ENCODE assay signal across 26 cellular contexts in the genomic region with DNA sequence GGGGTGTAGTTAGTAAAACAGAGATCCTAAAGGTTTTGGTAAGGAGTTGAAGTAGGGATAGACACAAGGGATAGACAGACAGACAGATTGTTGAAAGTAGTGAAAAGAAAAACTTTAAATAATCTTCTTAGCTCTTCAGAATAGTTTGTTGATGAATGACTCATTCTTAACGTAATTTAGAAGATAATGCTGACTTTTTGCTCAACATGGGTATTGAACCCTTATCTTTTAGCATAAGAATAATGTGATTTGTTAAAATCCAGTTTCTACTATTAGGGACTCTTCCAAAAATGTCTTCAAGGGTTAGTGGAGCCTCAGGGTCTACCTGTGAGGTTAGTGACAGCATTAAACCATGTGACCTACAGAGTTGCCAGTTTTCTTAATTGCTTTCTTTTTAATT.
"Had no signal": no experiment of that assay in that cellular context is flagged by ENCODE, and none has a peak within 500 bp of the region (broad histone marks: within the 10 kb centered on the region; RNA-seq: fewer than 3 reads in every experiment).

No MANE protein-coding gene starts in this region.

- H3K27ac ChIP-seq: left ventricle myocardium inferior, pancreas, prostate gland, skin epidermis, spleen, suprapubic skin, thoracic aorta, tibial artery, upper lobe of right lung had no signal

- H3K4me3 ChIP-seq: left ventricle myocardium inferior, lung, mucosa of descending colon, pancreas, prostate gland, skin epidermis, spleen, suprapubic skin, thoracic aorta, tibial artery, upper lobe of right lung had no signal

- H3K27ac Mint-ChIP-seq: naive thymus-derived CD4-positive, alpha-beta T cell; natural killer cell treated with Interleukin-12 subunit alpha and Interleukin-12 subunit beta and Interleukin-15 and Interleukin-18, amount 100 ng/mL, for 72 hours; stimulated activated effector memory CD8-positive, alpha-beta T cell treated with anti-CD3 and anti-CD28 coated beads, Interleukin-12 subunit alpha, Interleukin-12 subunit beta, amount 100 ng/mL, for 72 hours; stimulated activated naive CD8-positive, alpha-beta T cell treated with anti-CD3 and anti-CD28 coated beads, Interleukin-15, Interleukin-2, amounts not matched to agents 100 ng/mL and 50 ng/mL, for 24 hours had no signal

- H3K4me3 Mint-ChIP-seq: naive thymus-derived CD4-positive, alpha-beta T cell; natural killer cell treated with Interleukin-12 subunit alpha and Interleukin-12 subunit beta and Interleukin-15 and Interleukin-18, amount 100 ng/mL, for 72 hours; neural crest cell; stimulated activated effector memory CD8-positive, alpha-beta T cell treated with anti-CD3 and anti-CD28 coated beads, Interleukin-12 subunit alpha, Interleukin-12 subunit beta, amount 100 ng/mL, for 72 hours; stimulated activated naive CD8-positive, alpha-beta T cell treated with anti-CD3 and anti-CD28 coated beads, Interleukin-15, Interleukin-2, amounts not matched to agents 100 ng/mL and 50 ng/mL, for 24 hours had no signal

- H3K9me3 ChIP-seq: left ventricle myocardium inferior, mucosa of descending colon, pancreas, prostate gland, spleen, suprapubic skin, thoracic aorta, tibial artery, upper lobe of right lung had no signal

- DNase-seq: islet precursor cell; left ventricle myocardium inferior; midbrain; mucosa of descending colon; naive thymus-derived CD4-positive, alpha-beta T cell; nucleus accumbens; pancreas; posterior cingulate gyrus; retina; right cardiac atrium; spleen; stimulated activated CD4-positive, alpha-beta T cell treated with anti-CD3 and anti-CD28 coated beads, Interleukin-4, amount 100 ng/mL, for 24 hours; stimulated activated naive CD4-positive, alpha-beta T cell; tibial artery; trophoblast cell; upper lobe of right lung had no signal

- H3K4me1 Mint-ChIP-seq: naive thymus-derived CD4-positive, alpha-beta T cell; neural crest cell; stimulated activated effector memory CD8-positive, alpha-beta T cell treated with anti-CD3 and anti-CD28 coated beads, Interleukin-12 subunit alpha, Interleukin-12 subunit beta, amount 100 ng/mL, for 72 hours had no signal

- H3K9me3 Mint-ChIP-seq: neural crest cell; stimulated activated effector memory CD8-positive, alpha-beta T cell treated with anti-CD3 and anti-CD28 coated beads, Interleukin-12 subunit alpha, Interleukin-12 subunit beta, amount 100 ng/mL, for 72 hours; stimulated activated naive CD8-positive, alpha-beta T cell treated with anti-CD3 and anti-CD28 coated beads, Interleukin-15, Interleukin-2, amounts not matched to agents 100 ng/mL and 50 ng/mL, for 24 hours had no signal

- H3K4me1 ChIP-seq: pancreas, prostate gland, spleen, suprapubic skin, tibial artery, upper lobe of right lung had no signal

- H3K36me3 Mint-ChIP-seq: naive thymus-derived CD4-positive, alpha-beta T cell; natural killer cell treated with Interleukin-12 subunit alpha and Interleukin-12 subunit beta and Interleukin-15 and Interleukin-18, amount 100 ng/mL, for 72 hours; stimulated activated effector memory CD8-positive, alpha-beta T cell treated with anti-CD3 and anti-CD28 coated beads, Interleukin-12 subunit alpha, Interleukin-12 subunit beta, amount 100 ng/mL, for 72 hours had no signal

- H3K27me3 ChIP-seq: pancreas, spleen, suprapubic skin, tibial artery, upper lobe of right lung had no signal

- H3K27me3 Mint-ChIP-seq: naive thymus-derived CD4-positive, alpha-beta T cell; natural killer cell treated with Interleukin-12 subunit alpha and Interleukin-12 subunit beta and Interleukin-15 and Interleukin-18, amount 100 ng/mL, for 72 hours; stimulated activated naive CD8-positive, alpha-beta T cell treated with anti-CD3 and anti-CD28 coated beads, Interleukin-15, Interleukin-2, amounts not matched to agents 100 ng/mL and 50 ng/mL, for 24 hours had no signal

- ATAC-seq: mucosa of descending colon; naive thymus-derived CD4-positive, alpha-beta T cell; natural killer cell treated with Interleukin-12 subunit alpha and Interleukin-12 subunit beta and Interleukin-15 and Interleukin-18, amount 100 ng/mL, for 72 hours; pancreas; right cardiac atrium; sciatic nerve; stimulated activated effector memory CD8-positive, alpha-beta T cell treated with anti-CD3 and anti-CD28 coated beads, Interleukin-12 subunit alpha, Interleukin-12 subunit beta, amount 100 ng/mL, for 72 hours; upper lobe of right lung had no signal

- H3K36me3 ChIP-seq: left ventricle myocardium inferior, pancreas, prostate gland, spleen, suprapubic skin, thoracic aorta, tibial artery, upper lobe of right lung had no signal
